ENCODE assay signal across 1 cellular context in genomic region chr4:151530783-151531182, GRCh38.
TF ChIP-seq lines count a peak whose summit lies in the region.

No MANE protein-coding gene starts in this region.

TF ChIP-seq in GM23338, 12 proteins besides CTCF, POLR2A, EP300 and RAD21 (continued from another document):
- TF ChIP-seq ZNF462 (CRISPR knock-in tag; IDR thresholded peaks at IDR 0.05) (no peak), STAT1 (IDR thresholded peaks at IDR 0.05; ENCODE audit: unreplicated experiment) (no peak), CREB1 (CRISPR knock-in tag; IDR thresholded peaks at IDR 0.05; ENCODE audit: low read depth) (no peak)
